Comparison of ENCODE assay signal across 18 cellular contexts in the genomic region with DNA sequence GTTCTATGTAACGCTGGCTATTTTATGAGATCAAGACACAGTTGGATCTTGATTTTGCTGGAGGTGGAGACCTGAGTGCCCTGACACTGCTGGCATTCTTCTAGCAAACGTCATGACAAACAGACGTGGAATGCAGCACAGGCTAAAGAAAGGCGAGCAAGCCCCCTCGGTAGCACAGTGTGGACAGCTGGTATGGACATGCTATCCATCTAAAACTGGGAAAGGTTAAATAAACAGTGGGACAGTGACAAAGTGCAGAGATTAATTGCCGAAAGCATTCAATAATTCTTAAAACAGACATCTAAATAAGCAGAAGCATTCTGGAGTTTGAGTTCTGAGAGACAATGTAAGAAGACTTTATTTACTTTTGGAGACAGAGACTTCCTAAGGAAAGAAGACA.
DNase-seq lines count a peak whose midpoint lies in the region; TF ChIP-seq lines count a peak whose summit lies in the region.
"Had no signal": no experiment of that assay in that cellular context is flagged by ENCODE, and none has a peak within 500 bp of the region (broad histone marks: within the 10 kb centered on the region; RNA-seq: fewer than 3 reads in every experiment).

No MANE protein-coding gene starts in this region.

- peaks cover 10% of the 10 kb centered on the region for H3K36me3 Mint-ChIP-seq in progenitor cell of endocrine pancreas (ENCODE audit: insufficient read depth)
- H3K36me3 Mint-ChIP-seq in activated T-helper 2 cell treated with anti-CD3 and anti-CD28 coated beads, Interferon-gamma antibody, Interleukin-2, Interleukin-4, amounts not matched to agents 10 μg/mL and 5 μg/mL and 100 μg/mL, durations not matched to agents 14 hours and 24 hours and 36 hours (ENCODE audit: low read depth), result no peaks in the 10 kb centered on the region

- DNase-seq in EH (ENCODE audit: low read depth), result peak; percentile 83
- peak; percentile 62 to 69 for DNase-seq in SJCRH30
- DNase-seq in hepatic stellate cell (ENCODE audit: low spot score), result peak; percentile 49
- no peak for DNase-seq in progenitor cell of endocrine pancreas (ENCODE audit: low spot score, unreplicated experiment)
- no peak for DNase-seq in ecto neural progenitor cell (ENCODE audit: low spot score)
- DNase-seq in GM13976 (ENCODE audit: low spot score), result no peak
- no peak for DNase-seq in NCI-H2029 (lab: John Stamatoyannopoulos, UW)
- DNase-seq in activated T-helper 2 cell treated with anti-CD3 and anti-CD28 coated beads, Interferon-gamma antibody, Interleukin-2, Interleukin-4, amounts not matched to agents 10 μg/mL and 5 μg/mL and 100 μg/mL, durations not matched to agents 14 hours and 24 hours and 36 hours (ENCODE audit: low spot score), result no peak
- DNase-seq: activated CD4-positive, alpha-beta memory T cell treated with anti-CD3 and anti-CD28 coated beads for 36 hours; activated T-cell treated with anti-CD3 and anti-CD28 coated beads, Interleukin-2, amount 50 U/mL, for 72 hours; anterior cingulate cortex; left cardiac atrium; NCI-H1694 treated with DMSO at 0.1 percent for 48 hours; NCI-H510A treated with DMSO at 0.1 percent for 48 hours; PC-9; stimulated activated naive CD8-positive, alpha-beta T cell treated with anti-CD3 and anti-CD28 coated beads, Interleukin-15, amount 100 ng/mL, for 72 hours had no signal

- peaks cover 31% of the 10 kb centered on the region for H3K4me1 ChIP-seq in SJCRH30
- H3K4me1 ChIP-seq: BLaER1, vagina had no signal

- H3K9me3 Mint-ChIP-seq in progenitor cell of endocrine pancreas (ENCODE audit: low read depth), result no peaks in the 10 kb centered on the region
- H3K9me3 Mint-ChIP-seq in activated T-helper 2 cell treated with anti-CD3 and anti-CD28 coated beads, Interferon-gamma antibody, Interleukin-2, Interleukin-4, amounts not matched to agents 10 μg/mL and 5 μg/mL and 100 μg/mL, durations not matched to agents 14 hours and 24 hours and 36 hours, result no peaks in the 10 kb centered on the region
- H3K9me3 Mint-ChIP-seq: activated CD4-positive, alpha-beta memory T cell treated with anti-CD3 and anti-CD28 coated beads for 36 hours; activated T-cell treated with anti-CD3 and anti-CD28 coated beads, Interleukin-2, amount 50 U/mL, for 72 hours; stimulated activated naive CD8-positive, alpha-beta T cell treated with anti-CD3 and anti-CD28 coated beads, Interleukin-15, amount 100 ng/mL, for 72 hours had no signal

- in situ Hi-C loops in GM13976 (cut with MboI; ENCODE audit: low sequenced_read_pairs, unreplicated experiment), result no loop called here

- peaks cover 13% of the 10 kb centered on the region for H3K4me1 Mint-ChIP-seq in progenitor cell of endocrine pancreas (ENCODE audit: low read depth)
- H3K4me1 Mint-ChIP-seq in activated T-helper 2 cell treated with anti-CD3 and anti-CD28 coated beads, Interferon-gamma antibody, Interleukin-2, Interleukin-4, amounts not matched to agents 10 μg/mL and 5 μg/mL and 100 μg/mL, durations not matched to agents 14 hours and 24 hours and 36 hours (ENCODE audit: low read depth), result no peaks in the 10 kb centered on the region
- H3K4me1 Mint-ChIP-seq: stimulated activated naive CD8-positive, alpha-beta T cell treated with anti-CD3 and anti-CD28 coated beads, Interleukin-15, amount 100 ng/mL, for 72 hours had no signal

- no peaks in the 10 kb centered on the region for H3K36me3 ChIP-seq in SJCRH30
- H3K36me3 ChIP-seq: BLaER1, vagina had no signal

- no peak overlapping the region for H3K4me3 ChIP-seq in SJCRH30
- H3K4me3 ChIP-seq: BLaER1, PC-9, vagina had no signal

- intact Hi-C loops in activated T-helper 2 cell treated with anti-CD3 and anti-CD28 coated beads, Interferon-gamma antibody, Interleukin-2, Interleukin-4, amounts not matched to agents 10 μg/mL and 5 μg/mL and 100 μg/mL, durations not matched to agents 14 hours and 24 hours and 36 hours (cut with micrococcal nuclease), result no loop called here

- no peak overlapping the region for H3K4me3 Mint-ChIP-seq in progenitor cell of endocrine pancreas (ENCODE audit: low read depth)
- no peak overlapping the region for H3K4me3 Mint-ChIP-seq in activated T-helper 2 cell treated with anti-CD3 and anti-CD28 coated beads, Interferon-gamma antibody, Interleukin-2, Interleukin-4, amounts not matched to agents 10 μg/mL and 5 μg/mL and 100 μg/mL, durations not matched to agents 14 hours and 24 hours and 36 hours (ENCODE audit: low read depth)
- H3K4me3 Mint-ChIP-seq: activated CD4-positive, alpha-beta memory T cell treated with anti-CD3 and anti-CD28 coated beads for 36 hours; activated T-cell treated with anti-CD3 and anti-CD28 coated beads, Interleukin-2, amount 50 U/mL, for 72 hours; stimulated activated naive CD8-positive, alpha-beta T cell treated with anti-CD3 and anti-CD28 coated beads, Interleukin-15, amount 100 ng/mL, for 72 hours had no signal

- TF ChIP-seq CTCF in progenitor cell of endocrine pancreas (IDR thresholded peaks at IDR 0.05; ENCODE audit: unreplicated experiment) (no peak), GM13976 (IDR thresholded peaks at IDR 0.05; ENCODE audit: borderline replicate concordance, control extremely low read depth, extremely low read depth, insufficient read depth, missing control alignments) (no peak)

- H3K27ac Mint-ChIP-seq in progenitor cell of endocrine pancreas, result peak overlapping the region; percentile 18
- H3K27ac Mint-ChIP-seq in activated T-helper 2 cell treated with anti-CD3 and anti-CD28 coated beads, Interferon-gamma antibody, Interleukin-2, Interleukin-4, amounts not matched to agents 10 μg/mL and 5 μg/mL and 100 μg/mL, durations not matched to agents 14 hours and 24 hours and 36 hours, result no peak overlapping the region
- H3K27ac Mint-ChIP-seq: activated CD4-positive, alpha-beta memory T cell treated with anti-CD3 and anti-CD28 coated beads for 36 hours; activated T-cell treated with anti-CD3 and anti-CD28 coated beads, Interleukin-2, amount 50 U/mL, for 72 hours; stimulated activated naive CD8-positive, alpha-beta T cell treated with anti-CD3 and anti-CD28 coated beads, Interleukin-15, amount 100 ng/mL, for 72 hours had no signal

- no peaks in the 10 kb centered on the region for H3K9me3 ChIP-seq in SJCRH30 (replicated peaks)
- H3K9me3 ChIP-seq: BLaER1, vagina had no signal

- H3K27ac ChIP-seq in SJCRH30, result peak overlapping the region; percentile 4; the same call in 1 of the 2 replicates
- H3K27ac ChIP-seq: BLaER1, PC-9, vagina had no signal

- H3K27me3 Mint-ChIP-seq in progenitor cell of endocrine pancreas, result no peaks in the 10 kb centered on the region
- H3K27me3 Mint-ChIP-seq in activated T-helper 2 cell treated with anti-CD3 and anti-CD28 coated beads, Interferon-gamma antibody, Interleukin-2, Interleukin-4, amounts not matched to agents 10 μg/mL and 5 μg/mL and 100 μg/mL, durations not matched to agents 14 hours and 24 hours and 36 hours (ENCODE audit: low read depth), result no peaks in the 10 kb centered on the region
- H3K27me3 Mint-ChIP-seq: activated CD4-positive, alpha-beta memory T cell treated with anti-CD3 and anti-CD28 coated beads for 36 hours; stimulated activated naive CD8-positive, alpha-beta T cell treated with anti-CD3 and anti-CD28 coated beads, Interleukin-15, amount 100 ng/mL, for 72 hours had no signal

- no peaks in the 10 kb centered on the region for H3K27me3 ChIP-seq in SJCRH30
- H3K27me3 ChIP-seq: BLaER1, vagina had no signal

Comparison
In these comparisons a context has a peak if more than half of its experiments do, and no peak if none do; other contexts are left out.
1. DNase-seq: peak in EH (single experiment), SJCRH30 (2 of 2) and hepatic stellate cell (single experiment); none in progenitor cell of endocrine pancreas (single experiment), ecto neural progenitor cell (single experiment), GM13976 (single experiment), NCI-H2029 (single experiment) and activated T-helper 2 cell treated with anti-CD3 and anti-CD28 coated beads, Interferon-gamma antibody, Interleukin-2, Interleukin-4, amounts not matched to agents 10 μg/mL and 5 μg/mL and 100 μg/mL, durations not matched to agents 14 hours and 24 hours and 36 hours (single experiment).